1 cellular context compared by ENCODE assay signal in the genomic region with DNA sequence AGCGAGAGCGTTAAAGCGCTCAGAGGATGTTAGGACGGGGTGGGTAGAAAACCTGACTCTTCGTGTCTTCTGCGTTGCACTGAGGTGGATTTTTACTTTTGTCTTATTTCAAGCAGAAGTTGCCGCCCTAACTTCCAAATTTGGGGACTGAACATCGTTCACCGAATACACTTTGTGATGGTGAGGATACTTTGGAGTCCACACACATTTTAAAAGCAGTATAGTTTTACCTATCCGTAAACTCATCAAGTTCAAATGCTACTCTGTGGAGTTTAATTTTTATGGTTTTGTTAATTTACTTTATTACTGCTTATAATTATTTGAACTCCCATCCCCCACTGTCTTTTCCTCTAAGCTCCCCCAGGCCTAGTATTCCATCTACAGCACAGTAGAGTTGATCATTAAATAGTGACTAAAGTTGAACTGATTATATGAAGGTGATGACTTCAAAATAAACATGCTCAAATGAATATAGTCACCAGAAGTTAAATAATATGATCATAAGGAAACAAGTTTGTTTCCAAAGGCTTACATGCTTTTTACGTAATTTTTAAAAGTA.
TF ChIP-seq lines count a peak whose summit lies in the region.

No MANE protein-coding gene starts in this region.

TF ChIP-seq in SK-N-SH, 30 proteins besides CTCF, POLR2A, EP300 and RAD21 (continued from another document):
- TF ChIP-seq, protein P1, sequence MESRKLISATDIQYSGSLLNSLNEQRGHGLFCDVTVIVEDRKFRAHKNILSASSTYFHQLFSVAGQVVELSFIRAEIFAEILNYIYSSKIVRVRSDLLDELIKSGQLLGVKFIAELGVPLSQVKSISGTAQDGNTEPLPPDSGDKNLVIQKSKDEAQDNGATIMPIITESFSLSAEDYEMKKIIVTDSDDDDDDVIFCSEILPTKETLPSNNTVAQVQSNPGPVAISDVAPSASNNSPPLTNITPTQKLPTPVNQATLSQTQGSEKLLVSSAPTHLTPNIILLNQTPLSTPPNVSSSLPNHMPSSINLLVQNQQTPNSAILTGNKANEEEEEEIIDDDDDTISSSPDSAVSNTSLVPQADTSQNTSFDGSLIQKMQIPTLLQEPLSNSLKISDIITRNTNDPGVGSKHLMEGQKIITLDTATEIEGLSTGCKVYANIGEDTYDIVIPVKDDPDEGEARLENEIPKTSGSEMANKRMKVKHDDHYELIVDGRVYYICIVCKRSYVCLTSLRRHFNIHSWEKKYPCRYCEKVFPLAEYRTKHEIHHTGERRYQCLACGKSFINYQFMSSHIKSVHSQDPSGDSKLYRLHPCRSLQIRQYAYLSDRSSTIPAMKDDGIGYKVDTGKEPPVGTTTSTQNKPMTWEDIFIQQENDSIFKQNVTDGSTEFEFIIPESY (IDR thresholded peaks at IDR 0.05; ENCODE audit: borderline replicate concordance, low read depth), result no peak
- no peak for TF ChIP-seq TCF12 (IDR thresholded peaks at IDR 0.05)
